ENCODE assay signal across 16 cellular contexts in the genomic region with DNA sequence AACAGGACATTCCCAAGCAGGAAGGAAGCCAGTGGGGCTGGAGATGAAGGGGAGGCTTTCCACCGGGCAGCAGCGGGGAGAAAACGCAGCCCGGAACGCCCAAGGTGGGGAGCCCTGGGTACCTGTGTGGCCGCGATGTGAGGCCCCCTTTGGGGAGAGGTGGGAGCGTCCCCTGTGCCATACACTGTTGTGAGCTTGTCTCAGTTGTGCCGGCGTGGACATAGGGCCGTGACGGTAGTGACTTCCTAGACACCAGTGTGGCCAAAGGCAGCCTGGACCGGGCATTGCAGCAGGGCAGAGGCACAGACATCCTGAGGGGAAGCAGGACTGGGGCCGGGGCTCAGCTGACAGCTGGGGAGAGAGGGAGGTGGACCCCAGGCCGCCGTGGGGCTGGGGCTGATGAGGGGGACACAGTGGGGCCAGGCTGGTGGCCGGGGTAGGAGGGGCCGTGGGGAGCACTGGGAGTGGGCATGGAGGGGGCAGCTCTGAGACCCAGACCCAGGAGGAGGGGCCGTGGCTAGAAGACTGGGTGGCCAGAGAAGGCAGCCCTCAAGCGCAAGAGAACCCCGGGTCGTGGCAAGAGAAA. TPM values are rescaled to one million over a fixed set of nuclear protein-coding genes. Genes with fewer than 3 reads are reported as not detected.
DNase-seq lines count a peak whose midpoint lies in the region; ATAC-seq and TF ChIP-seq lines count a peak whose summit lies in the region.
"Had no signal": no experiment of that assay in that cellular context is flagged by ENCODE, and none has a peak within 500 bp of the region (broad histone marks: within the 10 kb centered on the region; RNA-seq: fewer than 3 reads in every experiment).

No MANE protein-coding gene starts in this region.

- H3K36me3 Mint-ChIP-seq in activated CD8-positive, alpha-beta memory T cell treated with anti-CD3 and anti-CD28 coated beads, Interleukin-2, amount 10 ng/mL, durations not matched to agents 7 days and 5 days: peaks cover 8% of the 10 kb centered on the region
- peaks cover 4 to 5% of the 10 kb centered on the region in 2 donors for H3K36me3 Mint-ChIP-seq in activated T-cell treated with anti-CD3 and anti-CD28 coated beads, Interleukin-2, amount 50 U/mL, for 72 hours (ENCODE audit: insufficient read depth in 2 of 2)

- TF ChIP-seq CTCF in heart right ventricle (IDR thresholded peaks at IDR 0.05): no peak
- TF ChIP-seq CTCF in uterus (IDR thresholded peaks at IDR 0.05): no peak

- H3K4me3 ChIP-seq in heart right ventricle (peak overlapping the region in 5 of 10 donors; percentile 5 to 36 (median 14)), trophoblast cell (ENCODE audit: low read depth, low read length) (no peak overlapping the region), uterus (no peak overlapping the region)
- H3K4me3 ChIP-seq: ovary, Peyer's patch had no signal

- intact Hi-C loops in heart right ventricle (cut with DNase I): loop anchor here in 2 of 10 donors (5.0 kb wide), 2 partner anchors 39 to 54 kb away; a partner anchor contains a TSS
- intact Hi-C loops in uterus (cut with DNase I; ENCODE audit: low total_unique reads): no loop called here

- H3K4ac ChIP-seq in trophoblast cell (ENCODE audit: low read depth, low read length): peak overlapping the region; percentile 53

- no peak overlapping the region for H3K27ac Mint-ChIP-seq in activated CD8-positive, alpha-beta memory T cell treated with anti-CD3 and anti-CD28 coated beads, Interleukin-2, amount 10 ng/mL, durations not matched to agents 7 days and 5 days
- no peak overlapping the region for H3K27ac Mint-ChIP-seq in activated T-cell treated with anti-CD3 and anti-CD28 coated beads, Interleukin-2, amount 50 U/mL, for 72 hours
- H3K27ac Mint-ChIP-seq: activated naive CD8-positive, alpha-beta T cell had no signal

- H3K18ac ChIP-seq in trophoblast cell (ENCODE audit: low read length): peak overlapping the region; percentile 91

- H2BK120ac ChIP-seq in trophoblast cell (ENCODE audit: insufficient read depth, low read length, poor library complexity): peak overlapping the region; percentile 73

- H3K79me2 ChIP-seq in trophoblast cell (ENCODE audit: control insufficient read depth, insufficient read depth, low read length, poor library complexity): peaks cover 13% of the 10 kb centered on the region

- DNase-seq in activated CD8-positive, alpha-beta memory T cell treated with anti-CD3 and anti-CD28 coated beads, Interleukin-2, amount 10 ng/mL, durations not matched to agents 7 days and 5 days: no peak
- DNase-seq in activated CD8-positive, alpha-beta memory T cell treated with anti-CD3 and anti-CD28 coated beads, Interleukin-2, amount 50 U/mL, for 4 hours: no peak
- DNase-seq in heart right ventricle (no peak), trophoblast cell (no peak), uterus (no peak), RPMI8226 (no peak)
- DNase-seq in activated T-cell treated with anti-CD3 and anti-CD28 coated beads, Interleukin-2, amount 50 U/mL, for 72 hours: no peak
- DNase-seq: 8988T; Calu3; MM.1S; stimulated activated CD4-positive, alpha-beta T cell treated with anti-CD3 and anti-CD28 coated beads, Interleukin-2, amount 100 ng/mL, for 48 hours; stimulated activated naive CD4-positive, alpha-beta T cell treated with Interleukin-2 at 50 U/mL for 16 hours had no signal

- H3K36me3 ChIP-seq in heart right ventricle: peaks cover 0 to 70% (median 6%) of the 10 kb centered on the region in 9 donors
- peaks cover 33 to 46% of the 10 kb centered on the region in 2 experiments for H3K36me3 ChIP-seq in trophoblast cell (ENCODE audit: control insufficient read depth in 1 of 2, insufficient read depth in 2 of 2, low read length in 2 of 2)
- H3K36me3 ChIP-seq in uterus: no peaks in the 10 kb centered on the region
- H3K36me3 ChIP-seq: ovary had no signal

- H3K27me3 Mint-ChIP-seq in activated CD8-positive, alpha-beta memory T cell treated with anti-CD3 and anti-CD28 coated beads, Interleukin-2, amount 10 ng/mL, durations not matched to agents 7 days and 5 days: no peaks in the 10 kb centered on the region
- H3K27me3 Mint-ChIP-seq in activated T-cell treated with anti-CD3 and anti-CD28 coated beads, Interleukin-2, amount 50 U/mL, for 72 hours (ENCODE audit: low read depth): no peaks in the 10 kb centered on the region
- H3K27me3 Mint-ChIP-seq: activated naive CD8-positive, alpha-beta T cell had no signal

- peaks cover 27% of the 10 kb centered on the region for H3K79me1 ChIP-seq in trophoblast cell (ENCODE audit: low read length)

- no peak overlapping the region for H3K9ac ChIP-seq in trophoblast cell (ENCODE audit: low read length)

- peak overlapping the region; percentile 73 for H4K12ac ChIP-seq in trophoblast cell (ENCODE audit: low read depth, low read length)

- peaks cover 0 to 3% (median 0%) of the 10 kb centered on the region in 11 donors for H3K9me3 ChIP-seq in heart right ventricle
- H3K9me3 ChIP-seq in trophoblast cell (ENCODE audit: insufficient read depth, low read depth, low read length): peaks cover 10% of the 10 kb centered on the region
- H3K9me3 ChIP-seq in uterus: no peaks in the 10 kb centered on the region
- H3K9me3 ChIP-seq: ovary, Peyer's patch had no signal

- H2AK5ac ChIP-seq in trophoblast cell (ENCODE audit: low read length): peak overlapping the region; percentile 81

- H4K91ac ChIP-seq in trophoblast cell (ENCODE audit: low read depth, low read length): peak overlapping the region; percentile 87

- no peak for TF ChIP-seq POLR2A in uterus (IDR thresholded peaks at IDR 0.05)

- ATAC-seq in activated CD8-positive, alpha-beta memory T cell treated with anti-CD3 and anti-CD28 coated beads, Interleukin-2, amount 10 ng/mL, durations not matched to agents 7 days and 5 days: peak; percentile 20
- ATAC-seq in heart right ventricle (peak in 7 of 8 donors; percentile 4 to 50 (median 15)), GM18502 (IDR thresholded peaks at IDR 0.05; ENCODE audit: poor library complexity, unreplicated experiment) (no peak)
- ATAC-seq in activated T-cell treated with anti-CD3 and anti-CD28 coated beads, Interleukin-2, amount 50 U/mL, for 72 hours (replicated peaks in 1 of 2): no peak

- H2BK5ac ChIP-seq in trophoblast cell (ENCODE audit: low read depth, low read length, poor library complexity): peak overlapping the region; percentile 73

- no peak overlapping the region for H3K23ac ChIP-seq in trophoblast cell (ENCODE audit: low read length)

- peaks cover 4% of the 10 kb centered on the region for H3K9me3 Mint-ChIP-seq in activated CD8-positive, alpha-beta memory T cell treated with anti-CD3 and anti-CD28 coated beads, Interleukin-2, amount 10 ng/mL, durations not matched to agents 7 days and 5 days (ENCODE audit: low read depth)
- H3K9me3 Mint-ChIP-seq in activated T-cell treated with anti-CD3 and anti-CD28 coated beads, Interleukin-2, amount 50 U/mL, for 72 hours: peaks cover 0 to 4% of the 10 kb centered on the region in 2 donors

- peak overlapping the region; percentile 18 to 83 (median 54) for H3K27ac ChIP-seq in heart right ventricle
- H3K27ac ChIP-seq in trophoblast cell (ENCODE audit: low read depth, low read length): peak overlapping the region; percentile 71
- peak overlapping the region; percentile 40 to 57 for H3K27ac ChIP-seq in uterus
- H3K27ac ChIP-seq: ovary, Peyer's patch had no signal

- H2BK12ac ChIP-seq in trophoblast cell (ENCODE audit: low read length): peak overlapping the region; percentile 67

- H2AFZ ChIP-seq in trophoblast cell (ENCODE audit: insufficient read depth, low read length, poor library complexity): peak overlapping the region; percentile 14

- 65 to 71% methylated on average over 22 of the region's 22 CpGs for WGBS in heart right ventricle, 2 donors
- no CpG with 5 or more reads among the region's 22 CpGs for WGBS in trophoblast cell (ENCODE audit: extremely low coverage, insufficient coverage, insufficient read length)

- H3K4me2 ChIP-seq in trophoblast cell (ENCODE audit: low read length): peak overlapping the region; percentile 17

- no peak overlapping the region for H3K4me3 Mint-ChIP-seq in activated CD8-positive, alpha-beta memory T cell treated with anti-CD3 and anti-CD28 coated beads, Interleukin-2, amount 10 ng/mL, durations not matched to agents 7 days and 5 days
- H3K4me3 Mint-ChIP-seq in activated T-cell treated with anti-CD3 and anti-CD28 coated beads, Interleukin-2, amount 50 U/mL, for 72 hours: no peak overlapping the region
- H3K4me3 Mint-ChIP-seq: activated naive CD8-positive, alpha-beta T cell had no signal

- H3K4me1 Mint-ChIP-seq in activated CD8-positive, alpha-beta memory T cell treated with anti-CD3 and anti-CD28 coated beads, Interleukin-2, amount 10 ng/mL, durations not matched to agents 7 days and 5 days: no peaks in the 10 kb centered on the region
- peaks cover 4% of the 10 kb centered on the region for H3K4me1 Mint-ChIP-seq in activated T-cell treated with anti-CD3 and anti-CD28 coated beads, Interleukin-2, amount 50 U/mL, for 72 hours (ENCODE audit: low read depth)

- peak overlapping the region; percentile 89 for H3K14ac ChIP-seq in trophoblast cell (ENCODE audit: low read length)

- H3K27me3 ChIP-seq in heart right ventricle (no peaks in the 10 kb centered on the region), trophoblast cell (ENCODE audit: insufficient read depth, low read length) (no peaks in the 10 kb centered on the region), uterus (no peaks in the 10 kb centered on the region)
- H3K27me3 ChIP-seq: ovary, Peyer's patch had no signal

- CTCF ChIA-PET in activated CD8-positive, alpha-beta memory T cell treated with anti-CD3 and anti-CD28 coated beads, Interleukin-2, amount 10 ng/mL, durations not matched to agents 7 days and 5 days (lab: Charles Lee): interaction anchor here (1.4 kb wide), 1 partner anchor 17 kb away, joined by 3 read pairs; no protein-coding TSS in a partner anchor

- H3K4me1 ChIP-seq in heart right ventricle (peaks cover 20 to 46% (median 35%) of the 10 kb centered on the region in 9 donors), trophoblast cell (ENCODE audit: control insufficient read depth in 1 of 2, insufficient read depth in 2 of 2, low read length in 2 of 2) (peaks cover 27 to 36% of the 10 kb centered on the region in 2 experiments), uterus (peaks cover 0 to 21% of the 10 kb centered on the region in 2 donors)

- peak overlapping the region; percentile 56 for H4K8ac ChIP-seq in trophoblast cell (ENCODE audit: low read depth, low read length)

RNA-seq across cellular contexts. Expression of a gene that starts 38.5 kb away (rescaled TPM):
- total RNA-seq in activated CD8-positive, alpha-beta memory T cell treated with anti-CD3 and anti-CD28 coated beads, Interleukin-2, amount 10 ng/mL, durations not matched to agents 7 days and 5 days: 100 to 1,000 TPM; 168 to 175 TPM
- total RNA-seq in heart right ventricle (10 to 100 TPM; 30.9 to 51.4 (median 38.3) TPM), uterus (100 to 1,000 TPM in 1 of 4 donors, 10 to 100 TPM in 3; 10.3 to 101 (median 52.3) TPM)
- polyA plus RNA-seq in heart right ventricle: 10 to 100 TPM; 16.4 to 23.0 TPM
- polyA plus RNA-seq in trophoblast cell (2013): 59.9 and 61.4 TPM in 2 replicates
- total RNA-seq in activated T-cell treated with anti-CD3 and anti-CD28 coated beads, Interleukin-2, amount 50 U/mL, for 72 hours: 10 to 100 TPM; 87.5 to 99.2 TPM

RNA-seq across cellular contexts. Expression of a gene that starts 55.5 kb away (rescaled TPM):
- 10 to 100 TPM; 17.2 to 29.1 TPM for total RNA-seq in activated CD8-positive, alpha-beta memory T cell treated with anti-CD3 and anti-CD28 coated beads, Interleukin-2, amount 10 ng/mL, durations not matched to agents 7 days and 5 days
- 100 to 1,000 TPM in 9 of 10 donors, 10 to 100 TPM in 1; 97.7 to 307 (median 225) TPM for total RNA-seq in heart right ventricle
- polyA plus RNA-seq in heart right ventricle: 10 to 100 TPM; 40.9 to 73.3 TPM
- 15.9 and 16.7 TPM in 2 replicates for polyA plus RNA-seq in trophoblast cell (2013)
- 10 to 100 TPM in 3 of 4 donors, 1 to 10 TPM in 1; 7.7 to 68.2 (median 29.3) TPM for total RNA-seq in uterus
- 10 to 100 TPM; 24.6 to 26.2 TPM for total RNA-seq in activated T-cell treated with anti-CD3 and anti-CD28 coated beads, Interleukin-2, amount 50 U/mL, for 72 hours

Comparison
In these comparisons a context has a peak if more than half of its experiments do, and no peak if none do; other contexts are left out.
1. ATAC-seq: peak in activated CD8-positive, alpha-beta memory T cell treated with anti-CD3 and anti-CD28 coated beads, Interleukin-2, amount 10 ng/mL, durations not matched to agents 7 days and 5 days (single experiment) and heart right ventricle (7 of 8); none in activated T-cell treated with anti-CD3 and anti-CD28 coated beads, Interleukin-2, amount 50 U/mL, for 72 hours (0 of 2) and GM18502 (single experiment).
2. Peak in every context shown above with its lines, with median percentiles within 50 percentile points of each other: H3K27ac ChIP-seq.